In genomic region chr5:73945505-73945904, GRCh38 we compare ENCODE assay signal across 11 cellular contexts.
DNase-seq lines count a peak whose midpoint lies in the region; ATAC-seq, FAIRE-seq and TF ChIP-seq lines count a peak whose summit lies in the region.
"Had no signal": no experiment of that assay in that cellular context is flagged by ENCODE, and none has a peak within 500 bp of the region (broad histone marks: within the 10 kb centered on the region; RNA-seq: fewer than 3 reads in every experiment).

No MANE protein-coding gene starts in this region.

- H3K36me3 ChIP-seq in keratinocyte (ENCODE audit: control insufficient read depth in 2 of 2, extremely low read depth in 1 of 2, insufficient read depth in 2 of 2, low read length in 2 of 2) = peaks cover 11 to 14% of the 10 kb centered on the region in 2 experiments
- H3K36me3 ChIP-seq in sigmoid colon = no peaks in the 10 kb centered on the region

- no peak overlapping the region for H3K23ac ChIP-seq in H9 (ENCODE audit: insufficient read length, low read depth, low read length)

- no peak overlapping the region for H2BK15ac ChIP-seq in H9 (ENCODE audit: low read depth, low read length)

- no peak overlapping the region for H2BK5ac ChIP-seq in H9 (ENCODE audit: insufficient read length, low read length)

- H3K79me2 ChIP-seq in H9 (ENCODE audit: insufficient read depth, low read length) = no peaks in the 10 kb centered on the region
- no peaks in the 10 kb centered on the region for H3K79me2 ChIP-seq in keratinocyte (ENCODE audit: control insufficient read depth, insufficient read depth, low read length)

- dilution Hi-C loops in keratinocyte (cut with MboI; ENCODE audit: extremely low pct_ligation_motif_present, low sequenced_read_pairs) = no loop called here

- DNase-seq in AG10803 (ENCODE audit: low read depth) = no peak
- no peak for DNase-seq in H9
- DNase-seq in activated CD4-positive, alpha-beta T cell treated with anti-CD3 and anti-CD28 coated beads, Interleukin-2, amount 50 U/mL, for 1 hour = peak; percentile 2
- no peak for DNase-seq in keratinocyte (ENCODE audit: low read depth, low spot score)
- no peak for DNase-seq in NCI-H2029 treated with DMSO at 0.1 percent for 48 hours (lab: John Stamatoyannopoulos, UW)
- no peak for DNase-seq in sigmoid colon
- DNase-seq in Ammon's horn (ENCODE audit: low spot score) = no peak
- DNase-seq: EL, NCI-H524 treated with DMSO at 0.1 percent for 48 hours, T-helper 9 cell had no signal

- no peak overlapping the region for H4K8ac ChIP-seq in H9 (replicated peaks; ENCODE audit: insufficient read length, low read depth, low read length)

- no peak for ATAC-seq in GM21447 (IDR thresholded peaks at IDR 0.05; ENCODE audit: unreplicated experiment)

- H3K4me3 Mint-ChIP-seq in H9 = no peak overlapping the region

- peaks cover 4 to 5% of the 10 kb centered on the region in 2 experiments; a peak in 3 of 5 replicates for H3K9me3 Mint-ChIP-seq in H9

- no peaks in the 10 kb centered on the region for H3K79me1 ChIP-seq in H9 (ENCODE audit: insufficient read depth, low read depth, low read length, poor library complexity, severe bottlenecking)

- H3K27me3 Mint-ChIP-seq in H9 (ENCODE audit: low read depth) = peaks cover 5% of the 10 kb centered on the region

- no peak overlapping the region for H3K4me3 ChIP-seq in AG10803 (ENCODE audit: low read length)
- H3K4me3 ChIP-seq in keratinocyte (ENCODE audit: control insufficient read depth in 2 of 3, extremely low read depth in 1 of 3, insufficient read depth in 2 of 3, low read depth in 1 of 3, low read length in 3 of 3) = no peak overlapping the region
- H3K4me3 ChIP-seq in sigmoid colon = no peak overlapping the region

- H2AFZ ChIP-seq in H9 (ENCODE audit: low read length) = no peak overlapping the region
- no peak overlapping the region for H2AFZ ChIP-seq in keratinocyte (ENCODE audit: control insufficient read depth, low read length)

- no peak overlapping the region for H3K56ac ChIP-seq in H9 (ENCODE audit: insufficient read length, low read depth, low read length)

- intact Hi-C loops in sigmoid colon (cut with DNase I) = no loop called here

- H4K5ac ChIP-seq in H9 (ENCODE audit: insufficient read length, low read depth, low read length) = no peak overlapping the region

- H3K4me1 Mint-ChIP-seq in H9 = peaks cover 4 to 6% of the 10 kb centered on the region in 2 experiments; a peak in 3 of 4 replicates

- no peak overlapping the region for H2BK20ac ChIP-seq in H9 (ENCODE audit: low read depth, low read length, poor library complexity, severe bottlenecking)

- peaks cover 0 to 4% (median 0%) of the 10 kb centered on the region in 3 experiments; a peak in 1 of 7 replicates for H3K36me3 Mint-ChIP-seq in H9 (ENCODE audit: insufficient read depth in 1 of 3, low read depth in 3 of 3)

- H3K18ac ChIP-seq in H9 (ENCODE audit: insufficient read length, low read depth, low read length) = no peak overlapping the region

- no peaks in the 10 kb centered on the region for H3K9me3 ChIP-seq in H9 (ENCODE audit: control insufficient read depth, low read depth, low read length)
- H3K9me3 ChIP-seq in keratinocyte (ENCODE audit: control insufficient read depth, low read depth, low read length) = peaks cover 2% of the 10 kb centered on the region
- H3K9me3 ChIP-seq in sigmoid colon = peaks cover 0 to 6% (median 0%) of the 10 kb centered on the region in 4 donors

- H3K9ac ChIP-seq in H9 (ENCODE audit: extremely low read depth, insufficient read length, low read length) (no peak overlapping the region), keratinocyte (ENCODE audit: control insufficient read depth, extremely low read depth, insufficient read depth, low read length) (no peak overlapping the region)

- no peak overlapping the region for H2BK12ac ChIP-seq in H9 (ENCODE audit: insufficient read length, low read depth, low read length)

- H3T11ph ChIP-seq in H9 (ENCODE audit: low read length) = no peak overlapping the region

- no peak overlapping the region for H2BK120ac ChIP-seq in H9 (ENCODE audit: low read depth, low read length, poor library complexity, severe bottlenecking)

- H3K27ac Mint-ChIP-seq in H9 = no peak overlapping the region

- H4K20me1 ChIP-seq in H9 (ENCODE audit: control insufficient read depth, insufficient read depth, insufficient read length) (no peaks in the 10 kb centered on the region), keratinocyte (ENCODE audit: control insufficient read depth, extremely low read depth, insufficient read depth, low read length) (no peaks in the 10 kb centered on the region)

- no peaks in the 10 kb centered on the region for H3K4me1 ChIP-seq in H9 (ENCODE audit: insufficient read depth, low read length)
- H3K4me1 ChIP-seq in keratinocyte (ENCODE audit: control insufficient read depth, extremely low read depth, insufficient read depth, low read length) = no peaks in the 10 kb centered on the region
- H3K4me1 ChIP-seq in sigmoid colon = peaks cover 0 to 12% (median 0%) of the 10 kb centered on the region in 4 donors

- TF ChIP-seq EP300 in sigmoid colon (IDR thresholded peaks at IDR 0.05) = no peak

- no peak overlapping the region for H4K91ac ChIP-seq in H9 (ENCODE audit: insufficient read length, low read depth, low read length)

- TF ChIP-seq CTCF in AG10803 (conservative IDR thresholded peaks at IDR 0.05; ENCODE audit: low read length) (peak; percentile 25), H9 (conservative IDR thresholded peaks at IDR 0.05) (peak; percentile 69), keratinocyte (optimal IDR thresholded peaks at IDR 0.05 in 1 of 3, IDR thresholded peaks at IDR 0.05 in 1 of 3, conservative IDR thresholded peaks at IDR 0.05 in 1 of 3; ENCODE audit: extremely low read depth in 1 of 3, insufficient read depth in 2 of 3, low read length in 3 of 3) (peak; percentile 34 to 61 (median 44)), sigmoid colon (IDR thresholded peaks at IDR 0.05) (no peak)

- no peaks in the 10 kb centered on the region for H3K23me2 ChIP-seq in H9 (ENCODE audit: insufficient read length, low read depth, low read length, poor library complexity, severe bottlenecking)

- no peak overlapping the region for H3K14ac ChIP-seq in H9 (ENCODE audit: insufficient read depth, low read length)

- H3K27ac ChIP-seq in H9 (ENCODE audit: insufficient read length, low read depth, low read length) (no peak overlapping the region), keratinocyte (ENCODE audit: control insufficient read depth, insufficient read depth, low read length) (no peak overlapping the region), sigmoid colon (no peak overlapping the region)

- no peak for TF ChIP-seq POLR2A in sigmoid colon (IDR thresholded peaks at IDR 0.05)

- FAIRE-seq in keratinocyte (lab: Jason Lieb, UNC) = no peak

- WGBS in H9 (ENCODE audit: extremely low coverage, insufficient read length, low lambda C conversion rate) = no CpG with 5 or more reads among the region's 7 CpGs
- 90 to 93% methylated on average over 7 of the region's 7 CpGs for WGBS in sigmoid colon, 2 donors

- no peak overlapping the region for H3K4me2 ChIP-seq in H9 (ENCODE audit: insufficient read depth, insufficient read length, low read length)
- H3K4me2 ChIP-seq in keratinocyte (ENCODE audit: control insufficient read depth, extremely low read depth, insufficient read depth, low read depth, low read length) = no peak overlapping the region

- H3K9me1 ChIP-seq in keratinocyte (ENCODE audit: control insufficient read depth, extremely low read depth, insufficient read depth, low read length) = no peaks in the 10 kb centered on the region

- no peak overlapping the region for H3K4ac ChIP-seq in H9 (ENCODE audit: low read depth, low read length)

- no peaks in the 10 kb centered on the region for H3K27me3 ChIP-seq in H9 (ENCODE audit: insufficient read depth, low read length)
- no peaks in the 10 kb centered on the region for H3K27me3 ChIP-seq in keratinocyte (ENCODE audit: control insufficient read depth, extremely low read depth, insufficient read depth, low read length)
- no peaks in the 10 kb centered on the region for H3K27me3 ChIP-seq in sigmoid colon

- H2AK5ac ChIP-seq in H9 (ENCODE audit: insufficient read length, low read length) = no peak overlapping the region

Comparison
In these comparisons a context has a peak if more than half of its experiments do, and no peak if none do; other contexts are left out.
1. CTCF ChIP-seq: peak in AG10803 (single experiment), H9 (single experiment) and keratinocyte (3 of 3); none in sigmoid colon (0 of 4).